In genomic region chr18:30265190-30265589, GRCh38 we compare ENCODE assay signal across 15 cellular contexts.
A peak's percentile ranks its signal among the peaks of the same experiment; 100 is the strongest.
DNase-seq lines count a peak whose midpoint lies in the region; ATAC-seq, FAIRE-seq and TF ChIP-seq lines count a peak whose summit lies in the region.
"Had no signal": no experiment of that assay in that cellular context is flagged by ENCODE, and none has a peak within 500 bp of the region (broad histone marks: within the 10 kb centered on the region; RNA-seq: fewer than 3 reads in every experiment).

No MANE protein-coding gene starts in this region.

- 66 to 71% (median 71%) methylated on average over 3 of the region's 3 CpGs for WGBS in ovary, 3 donors
- 46 to 48% methylated on average over 3 of the region's 3 CpGs for WGBS in transverse colon (ENCODE audit: low coverage in 1 of 2), 2 donors

- H3K4me3 ChIP-seq in ACC112 (ENCODE audit: low read depth, low read length) (peak overlapping the region; percentile 57), MM.1S (ENCODE audit: low read length) (no peak overlapping the region), PC-3 (ENCODE audit: low read length) (no peak overlapping the region), ovary (no peak overlapping the region), transverse colon (no peak overlapping the region)
- H3K4me3 ChIP-seq: BLaER1, GM23338 had no signal

- TF ChIP-seq POLR2A in ovary (IDR thresholded peaks at IDR 0.05) (no peak), transverse colon (IDR thresholded peaks at IDR 0.05) (no peak)

- FAIRE-seq in D721Med (lab: Jason Lieb, UNC) = peak; percentile 68
- FAIRE-seq: GM12891, H54 had no signal

- H3K9me3 ChIP-seq in MM.1S (replicated peaks; ENCODE audit: insufficient read depth, low read length) (no peaks in the 10 kb centered on the region), PC-3 (ENCODE audit: low read length) (no peaks in the 10 kb centered on the region), ovary (no peaks in the 10 kb centered on the region), transverse colon (no peaks in the 10 kb centered on the region)
- H3K9me3 ChIP-seq: BLaER1 had no signal

- H3F3A ChIP-seq in MM.1S (ENCODE audit: insufficient read depth, low read length) (no peaks in the 10 kb centered on the region), PC-3 (ENCODE audit: low read length, unreplicated experiment) (no peaks in the 10 kb centered on the region)

- TF ChIP-seq EP300 in ovary (IDR thresholded peaks at IDR 0.05) (no peak), transverse colon (IDR thresholded peaks at IDR 0.05; ENCODE audit: low read depth) (no peak)

- no peaks in the 10 kb centered on the region for H3K36me3 ChIP-seq in ACC112 (ENCODE audit: insufficient read depth, low read length)
- H3K36me3 ChIP-seq in MM.1S (replicated peaks; ENCODE audit: insufficient read depth, low read length) = no peaks in the 10 kb centered on the region
- no peaks in the 10 kb centered on the region for H3K36me3 ChIP-seq in PC-3 (ENCODE audit: low read depth, low read length)
- H3K36me3 ChIP-seq in ovary = no peaks in the 10 kb centered on the region
- H3K36me3 ChIP-seq in transverse colon = no peaks in the 10 kb centered on the region
- H3K36me3 ChIP-seq: BLaER1 had no signal

- POLR2A ChIA-PET in PC-3 (lab: Charles Lee; ENCODE audit: unreplicated experiment) = no interaction called here

- in situ Hi-C loops in transverse colon (cut with MboI; ENCODE audit: low pct_ligation_motif_present in 1 of 4, low pct_unique_long_range_greater_than_20kb in 1 of 4, low sequenced_read_pairs in 3 of 4) = no loop called here

- peak overlapping the region; percentile 16; the same call in 1 of the 2 replicates for H3K4me2 ChIP-seq in MM.1S (ENCODE audit: low read depth, low read length)
- peak overlapping the region; percentile 40; the same call in 1 of the 2 replicates for H3K4me2 ChIP-seq in PC-3 (ENCODE audit: low read length)
- H3K4me2 ChIP-seq: BLaER1, GM23338 had no signal

- H3K79me2 ChIP-seq in ACC112 (ENCODE audit: control insufficient read depth, insufficient read depth, low read length, unreplicated experiment) (no peaks in the 10 kb centered on the region), MM.1S (ENCODE audit: low read length) (no peaks in the 10 kb centered on the region), PC-3 (ENCODE audit: low read length) (no peaks in the 10 kb centered on the region)

- H4K20me1 ChIP-seq in MM.1S (ENCODE audit: insufficient read depth, low read length) (no peaks in the 10 kb centered on the region), PC-3 (ENCODE audit: low read length) (no peaks in the 10 kb centered on the region)
- H4K20me1 ChIP-seq: BLaER1 had no signal

- H3K9me2 ChIP-seq in MM.1S (replicated peaks; ENCODE audit: insufficient read depth, low read length) = no peaks in the 10 kb centered on the region
- H3K9me2 ChIP-seq in PC-3 (replicated peaks; ENCODE audit: low read length) = no peaks in the 10 kb centered on the region

- intact Hi-C loops in PC-3 (cut with micrococcal nuclease) (no loop called here), ovary (cut with DNase I) (loop anchor here in 1 of 4 donors (10.0 kb wide), 1 partner anchor 70 kb away; no protein-coding TSS in a partner anchor), transverse colon (cut with DNase I; ENCODE audit: low total_unique reads) (no loop called here)

- ATAC-seq in PC-3 = no peak
- ATAC-seq: GM23338 had no signal

- H3K27ac ChIP-seq in ACC112 (ENCODE audit: low read depth, low read length) (no peak overlapping the region), MM.1S (ENCODE audit: low read length) (no peak overlapping the region), PC-3 (ENCODE audit: low read length) (no peak overlapping the region), ovary (no peak overlapping the region), transverse colon (no peak overlapping the region)
- H3K27ac ChIP-seq: BLaER1, HL-60 had no signal

- no TSS peak for BruUV-seq in PC-3 (replicated peaks; lab: Mats Ljungman, UMichigan)

- H3K27me3 ChIP-seq in ACC112 (ENCODE audit: insufficient read depth, low read length) (no peaks in the 10 kb centered on the region), MM.1S (replicated peaks; ENCODE audit: insufficient read depth, low read length) (no peaks in the 10 kb centered on the region), PC-3 (ENCODE audit: low read length) (no peaks in the 10 kb centered on the region), ovary (peaks cover 5% of the 10 kb centered on the region), transverse colon (no peaks in the 10 kb centered on the region)
- H3K27me3 ChIP-seq: BLaER1 had no signal

- TF ChIP-seq CTCF in D721Med (IDR thresholded peaks at IDR 0.05; ENCODE audit: insufficient read depth, missing control alignments) = no peak
- no peak for TF ChIP-seq CTCF in MM.1S (IDR thresholded peaks at IDR 0.05; ENCODE audit: low read length)
- TF ChIP-seq CTCF in PC-3 (conservative IDR thresholded peaks at IDR 0.05; ENCODE audit: low read depth, low read length) = no peak
- no peak for TF ChIP-seq CTCF in ovary (IDR thresholded peaks at IDR 0.05)
- TF ChIP-seq CTCF in transverse colon (IDR thresholded peaks at IDR 0.05) = no peak

- CTCF ChIA-PET in PC-3 (lab: Charles Lee) = no interaction called here

- no peak for DNase-seq in D721Med (ENCODE audit: insufficient read length, low spot score)
- DNase-seq in MM.1S = no peak
- DNase-seq in PC-3 = peak; percentile 8
- no peak for DNase-seq in activated naive CD4-positive, alpha-beta T cell treated with anti-CD3 and anti-CD28 coated beads, Interleukin-2, amount 50 U/mL, for 16 hours
- DNase-seq in ovary = no peak
- no peak for DNase-seq in transverse colon
- DNase-seq: CD4-positive, alpha-beta memory T cell; HCEC 1CT; HFFc6 had no signal

- H3K4me1 ChIP-seq in ACC112 (ENCODE audit: control insufficient read depth, insufficient read depth, low read length, unreplicated experiment) (no peaks in the 10 kb centered on the region), MM.1S (ENCODE audit: low read length) (no peaks in the 10 kb centered on the region), PC-3 (ENCODE audit: insufficient read depth, low read length) (no peaks in the 10 kb centered on the region), ovary (ENCODE audit: insufficient read depth) (no peaks in the 10 kb centered on the region), transverse colon (no peaks in the 10 kb centered on the region)
- H3K4me1 ChIP-seq: BLaER1 had no signal

- H2AFZ ChIP-seq in ACC112 (ENCODE audit: low read length, unreplicated experiment) = peak overlapping the region; percentile 89
- H2AFZ ChIP-seq in MM.1S (ENCODE audit: low read length) = no peak overlapping the region
- no peak overlapping the region for H2AFZ ChIP-seq in PC-3 (ENCODE audit: low read length)
- H2AFZ ChIP-seq: GM23338 had no signal

- H3K9ac ChIP-seq in MM.1S (ENCODE audit: low read length) (no peak overlapping the region), PC-3 (ENCODE audit: low read length) (no peak overlapping the region)
- H3K9ac ChIP-seq: BLaER1 had no signal
